Comparison of ENCODE assay signal across 1 cellular context in genomic region chr13:23741879-23742510, GRCh38.
TF ChIP-seq lines count a peak whose summit lies in the region.

No MANE protein-coding gene starts in this region.

TF ChIP-seq in IMR-90, 13 proteins besides CTCF, POLR2A, EP300 and RAD21 (continued from another document):
- no peak for TF ChIP-seq MAZ (IDR thresholded peaks at IDR 0.05; ENCODE audit: borderline replicate concordance, low read depth, low read length)
- TF ChIP-seq RFX5 (IDR thresholded peaks at IDR 0.05; ENCODE audit: low read depth, low read length), result no peak
- TF ChIP-seq USF2 (IDR thresholded peaks at IDR 0.05; ENCODE audit: low read depth, low read length), result no peak
- no peak for TF ChIP-seq FOS (IDR thresholded peaks at IDR 0.05; ENCODE audit: low read depth, low read length)
- no peak for TF ChIP-seq ELK1 (IDR thresholded peaks at IDR 0.05; ENCODE audit: borderline replicate concordance, low read depth, low read length)
